ENCODE assay signal across 1 cellular context in the genomic region with DNA sequence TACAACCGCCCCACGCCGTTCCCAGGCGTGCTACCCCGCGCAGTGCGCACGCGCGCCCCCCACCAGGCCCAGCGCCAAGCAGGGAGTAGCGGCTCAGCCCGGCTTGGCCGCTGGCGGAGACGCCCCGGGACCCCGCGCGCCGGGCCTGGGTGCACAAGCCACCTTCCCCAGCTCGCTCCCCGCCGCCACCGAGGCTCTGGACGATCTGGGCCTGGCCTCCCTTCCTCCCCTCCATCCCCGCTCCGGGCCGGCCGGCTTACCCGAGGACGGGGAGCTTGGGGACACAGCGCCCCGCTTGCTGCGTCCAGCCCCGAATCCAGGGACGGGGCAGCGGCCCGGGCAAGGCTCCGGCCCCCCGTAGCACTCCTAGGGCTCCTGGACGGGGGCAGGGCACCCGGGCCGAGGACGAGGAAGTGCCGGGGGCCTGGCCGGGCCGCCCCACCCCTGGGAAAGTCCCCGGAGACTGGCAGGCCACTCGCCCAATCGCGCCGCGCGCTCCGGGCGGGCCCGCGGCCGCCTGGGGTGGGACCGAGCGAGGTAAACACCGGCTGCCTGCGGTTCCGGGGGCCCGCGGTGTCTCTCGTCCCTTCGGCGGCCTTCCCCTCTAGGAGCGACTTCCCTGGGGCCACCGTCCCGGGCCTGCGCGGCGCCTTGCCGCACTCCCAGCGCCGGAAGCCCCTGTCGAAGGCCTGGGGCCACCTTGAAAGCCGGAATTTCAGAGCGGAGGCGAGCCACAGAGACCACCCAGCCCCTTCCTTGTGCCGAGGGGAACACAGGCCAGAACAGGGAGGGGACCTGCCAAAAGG.
TF ChIP-seq lines count a peak whose summit lies in the region.

TNIP1 (minus strand) TSS at position 415 of the 806 bp plus-strand sequence. CDS start 15,939 bp downstream, outside the sequence.

TF ChIP-seq in K562, 482 proteins besides CTCF, POLR2A, EP300 and RAD21 (continued from another document and continues in another):
- TF ChIP-seq E2F1 (CRISPR knock-in tag; IDR thresholded peaks at IDR 0.05) (peak; percentile 71; the same call in 1 of the 2 replicates), FOXA3 (CRISPR knock-in tag; conservative IDR thresholded peaks at IDR 0.05 in 1 of 2, IDR thresholded peaks at IDR 0.05 in 1 of 2) (peak; percentile 74 to 91), MIER1 (IDR thresholded peaks at IDR 0.05; ENCODE audit: low read depth) (no peak), POLR2AphosphoS2 (IDR thresholded peaks at IDR 0.05; ENCODE audit: low read length) (no peak), CHD1 (IDR thresholded peaks at IDR 0.05; ENCODE audit: low read length) (peak; percentile 73), ATF2 (CRISPR knock-in tag; IDR thresholded peaks at IDR 0.05) (no peak), POLR2G (IDR thresholded peaks at IDR 0.05; ENCODE audit: low read depth, low read length) (peak; percentile 94), NRF1 (conservative IDR thresholded peaks at IDR 0.05 in 1 of 2, IDR thresholded peaks at IDR 0.05 in 1 of 2) (peak; percentile 93 to 94), PURB (CRISPR knock-in tag; IDR thresholded peaks at IDR 0.05; ENCODE audit: low read depth) (no peak), ZNF282 (CRISPR knock-in tag; IDR thresholded peaks at IDR 0.05) (no peak), FOXO4 (CRISPR knock-in tag; IDR thresholded peaks at IDR 0.05) (no peak), PCBP1 (IDR thresholded peaks at IDR 0.05; ENCODE audit: low read depth, low read length, poor library complexity, severe bottlenecking) (peak; percentile 51), TGIF2 (CRISPR knock-in tag; IDR thresholded peaks at IDR 0.05) (no peak), BRCA1 (IDR thresholded peaks at IDR 0.05) (no peak), BRCA1 (CRISPR knock-in tag; IDR thresholded peaks at IDR 0.05) (no peak), SMC3 (conservative IDR thresholded peaks at IDR 0.05; ENCODE audit: insufficient read depth, low read depth, low read length) (0 out of 2 replicates have a peak, but pooled peaks have one; percentile 9), FOXP1 (CRISPR knock-in tag; IDR thresholded peaks at IDR 0.05) (peak; percentile 84), MAZ (CRISPR knock-in tag; conservative IDR thresholded peaks at IDR 0.05 in 1 of 2, IDR thresholded peaks at IDR 0.05 in 1 of 2) (peak; percentile 89 to 94), TBP (optimal IDR thresholded peaks at IDR 0.05; ENCODE audit: low read depth, low read length) (peak; percentile 48), BCLAF1 (IDR thresholded peaks at IDR 0.05; ENCODE audit: borderline replicate concordance in 1 of 2, control insufficient read depth in 1 of 2, low read depth in 2 of 2, low read length in 1 of 2) (no peak), ATF7 (IDR thresholded peaks at IDR 0.05) (peak; percentile 83), SUPT5H (IDR thresholded peaks at IDR 0.05) (peak; percentile 82), SAFB (IDR thresholded peaks at IDR 0.05; ENCODE audit: borderline replicate concordance, low read depth, low read length) (no peak; the same call in 1 of the 2 replicates), ZZZ3 (IDR thresholded peaks at IDR 0.05) (no peak), CREBBP (IDR thresholded peaks at IDR 0.05; ENCODE audit: low read depth, low read length) (no peak), CBX3 (IDR thresholded peaks at IDR 0.05; ENCODE audit: borderline replicate concordance in 1 of 2, low read length in 2 of 2) (no peak; a peak in 1 of 3 replicates)
- TF ChIP-seq, protein P1, sequence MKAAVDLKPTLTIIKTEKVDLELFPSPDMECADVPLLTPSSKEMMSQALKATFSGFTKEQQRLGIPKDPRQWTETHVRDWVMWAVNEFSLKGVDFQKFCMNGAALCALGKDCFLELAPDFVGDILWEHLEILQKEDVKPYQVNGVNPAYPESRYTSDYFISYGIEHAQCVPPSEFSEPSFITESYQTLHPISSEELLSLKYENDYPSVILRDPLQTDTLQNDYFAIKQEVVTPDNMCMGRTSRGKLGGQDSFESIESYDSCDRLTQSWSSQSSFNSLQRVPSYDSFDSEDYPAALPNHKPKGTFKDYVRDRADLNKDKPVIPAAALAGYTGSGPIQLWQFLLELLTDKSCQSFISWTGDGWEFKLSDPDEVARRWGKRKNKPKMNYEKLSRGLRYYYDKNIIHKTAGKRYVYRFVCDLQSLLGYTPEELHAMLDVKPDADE (conservative IDR thresholded peaks at IDR 0.05; ENCODE audit: control insufficient read depth, low read depth, low read length), result peak; percentile 51; the same call in 1 of the 2 replicates
- TF ChIP-seq, protein P2, sequence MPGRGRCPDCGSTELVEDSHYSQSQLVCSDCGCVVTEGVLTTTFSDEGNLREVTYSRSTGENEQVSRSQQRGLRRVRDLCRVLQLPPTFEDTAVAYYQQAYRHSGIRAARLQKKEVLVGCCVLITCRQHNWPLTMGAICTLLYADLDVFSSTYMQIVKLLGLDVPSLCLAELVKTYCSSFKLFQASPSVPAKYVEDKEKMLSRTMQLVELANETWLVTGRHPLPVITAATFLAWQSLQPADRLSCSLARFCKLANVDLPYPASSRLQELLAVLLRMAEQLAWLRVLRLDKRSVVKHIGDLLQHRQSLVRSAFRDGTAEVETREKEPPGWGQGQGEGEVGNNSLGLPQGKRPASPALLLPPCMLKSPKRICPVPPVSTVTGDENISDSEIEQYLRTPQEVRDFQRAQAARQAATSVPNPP (IDR thresholded peaks at IDR 0.05; ENCODE audit: borderline replicate concordance, insufficient read depth, insufficient read length), result no peak
- TF ChIP-seq, protein P3, sequence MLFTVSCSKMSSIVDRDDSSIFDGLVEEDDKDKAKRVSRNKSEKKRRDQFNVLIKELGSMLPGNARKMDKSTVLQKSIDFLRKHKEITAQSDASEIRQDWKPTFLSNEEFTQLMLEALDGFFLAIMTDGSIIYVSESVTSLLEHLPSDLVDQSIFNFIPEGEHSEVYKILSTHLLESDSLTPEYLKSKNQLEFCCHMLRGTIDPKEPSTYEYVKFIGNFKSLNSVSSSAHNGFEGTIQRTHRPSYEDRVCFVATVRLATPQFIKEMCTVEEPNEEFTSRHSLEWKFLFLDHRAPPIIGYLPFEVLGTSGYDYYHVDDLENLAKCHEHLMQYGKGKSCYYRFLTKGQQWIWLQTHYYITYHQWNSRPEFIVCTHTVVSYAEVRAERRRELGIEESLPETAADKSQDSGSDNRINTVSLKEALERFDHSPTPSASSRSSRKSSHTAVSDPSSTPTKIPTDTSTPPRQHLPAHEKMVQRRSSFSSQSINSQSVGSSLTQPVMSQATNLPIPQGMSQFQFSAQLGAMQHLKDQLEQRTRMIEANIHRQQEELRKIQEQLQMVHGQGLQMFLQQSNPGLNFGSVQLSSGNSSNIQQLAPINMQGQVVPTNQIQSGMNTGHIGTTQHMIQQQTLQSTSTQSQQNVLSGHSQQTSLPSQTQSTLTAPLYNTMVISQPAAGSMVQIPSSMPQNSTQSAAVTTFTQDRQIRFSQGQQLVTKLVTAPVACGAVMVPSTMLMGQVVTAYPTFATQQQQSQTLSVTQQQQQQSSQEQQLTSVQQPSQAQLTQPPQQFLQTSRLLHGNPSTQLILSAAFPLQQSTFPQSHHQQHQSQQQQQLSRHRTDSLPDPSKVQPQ (CRISPR knock-in tag; IDR thresholded peaks at IDR 0.05; ENCODE audit: borderline replicate concordance), result no peak
- TF ChIP-seq, protein P4, sequence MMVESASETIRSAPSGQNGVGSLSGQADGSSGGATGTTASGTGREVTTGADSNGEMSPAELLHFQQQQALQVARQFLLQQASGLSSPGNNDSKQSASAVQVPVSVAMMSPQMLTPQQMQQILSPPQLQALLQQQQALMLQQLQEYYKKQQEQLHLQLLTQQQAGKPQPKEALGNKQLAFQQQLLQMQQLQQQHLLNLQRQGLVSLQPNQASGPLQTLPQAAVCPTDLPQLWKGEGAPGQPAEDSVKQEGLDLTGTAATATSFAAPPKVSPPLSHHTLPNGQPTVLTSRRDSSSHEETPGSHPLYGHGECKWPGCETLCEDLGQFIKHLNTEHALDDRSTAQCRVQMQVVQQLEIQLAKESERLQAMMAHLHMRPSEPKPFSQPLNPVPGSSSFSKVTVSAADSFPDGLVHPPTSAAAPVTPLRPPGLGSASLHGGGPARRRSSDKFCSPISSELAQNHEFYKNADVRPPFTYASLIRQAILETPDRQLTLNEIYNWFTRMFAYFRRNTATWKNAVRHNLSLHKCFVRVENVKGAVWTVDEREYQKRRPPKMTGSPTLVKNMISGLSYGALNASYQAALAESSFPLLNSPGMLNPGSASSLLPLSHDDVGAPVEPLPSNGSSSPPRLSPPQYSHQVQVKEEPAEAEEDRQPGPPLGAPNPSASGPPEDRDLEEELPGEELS (CRISPR knock-in tag; IDR thresholded peaks at IDR 0.05; ENCODE audit: borderline replicate concordance), result no peak
- TF ChIP-seq, protein P5, sequence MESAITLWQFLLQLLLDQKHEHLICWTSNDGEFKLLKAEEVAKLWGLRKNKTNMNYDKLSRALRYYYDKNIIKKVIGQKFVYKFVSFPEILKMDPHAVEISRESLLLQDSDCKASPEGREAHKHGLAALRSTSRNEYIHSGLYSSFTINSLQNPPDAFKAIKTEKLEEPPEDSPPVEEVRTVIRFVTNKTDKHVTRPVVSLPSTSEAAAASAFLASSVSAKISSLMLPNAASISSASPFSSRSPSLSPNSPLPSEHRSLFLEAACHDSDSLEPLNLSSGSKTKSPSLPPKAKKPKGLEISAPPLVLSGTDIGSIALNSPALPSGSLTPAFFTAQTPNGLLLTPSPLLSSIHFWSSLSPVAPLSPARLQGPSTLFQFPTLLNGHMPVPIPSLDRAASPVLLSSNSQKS (CRISPR knock-in tag; IDR thresholded peaks at IDR 0.05), result no peak
- TF ChIP-seq, protein P6, sequence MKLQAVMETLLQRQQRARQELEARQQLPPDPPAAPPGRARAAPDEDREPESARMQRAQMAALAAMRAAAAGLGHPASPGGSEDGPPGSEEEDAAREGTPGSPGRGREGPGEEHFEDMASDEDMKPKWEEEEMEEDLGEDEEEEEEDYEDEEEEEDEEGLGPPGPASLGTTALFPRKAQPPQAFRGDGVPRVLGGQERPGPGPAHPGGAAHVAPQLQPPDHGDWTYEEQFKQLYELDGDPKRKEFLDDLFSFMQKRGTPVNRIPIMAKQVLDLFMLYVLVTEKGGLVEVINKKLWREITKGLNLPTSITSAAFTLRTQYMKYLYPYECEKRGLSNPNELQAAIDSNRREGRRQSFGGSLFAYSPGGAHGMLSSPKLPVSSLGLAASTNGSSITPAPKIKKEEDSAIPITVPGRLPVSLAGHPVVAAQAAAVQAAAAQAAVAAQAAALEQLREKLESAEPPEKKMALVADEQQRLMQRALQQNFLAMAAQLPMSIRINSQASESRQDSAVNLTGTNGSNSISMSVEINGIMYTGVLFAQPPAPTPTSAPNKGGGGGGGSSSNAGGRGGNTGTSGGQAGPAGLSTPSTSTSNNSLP (IDR thresholded peaks at IDR 0.05; ENCODE audit: borderline replicate concordance, low read depth, low read length), result no peak
